In genomic region chr12:114056351-114056750, GRCh38 we compare ENCODE assay signal across 7 cellular contexts.
A peak's percentile ranks its signal among the peaks of the same experiment; 100 is the strongest.
DNase-seq lines count a peak whose midpoint lies in the region; TF ChIP-seq lines count a peak whose summit lies in the region.
"Not testable (repeated sequence)": the region's sequence is repeated elsewhere in the genome, so short reads cannot be mapped to it uniquely, and the experiment has no call there.

No MANE protein-coding gene starts in this region.

- H3K4me3 Mint-ChIP-seq in HFFc6 = peak overlapping the region; percentile 79

- H3K4me1 Mint-ChIP-seq in HFFc6 (ENCODE audit: low read depth) = peaks cover 32% of the 10 kb centered on the region

- not testable (repeated sequence) for H3K9me3 Mint-ChIP-seq in HFFc6

- DNase-seq in A172 (ENCODE audit: low spot score) (peak; percentile 32), EL (peak; percentile 25), HFFc6 (peak; percentile 78), MG63 (peak; percentile 10), SJSA1 (ENCODE audit: low read depth in 1 of 2, low spot score in 2 of 2) (peak in 1 of 2 experiments; percentile 50), glomerular visceral epithelial cell (ENCODE audit: extremely low spot score) (peak; percentile 3), renal cortical epithelial cell (ENCODE audit: low read depth) (peak; percentile 1)

- TF ChIP-seq CTCF in HFFc6 (IDR thresholded peaks at IDR 0.05) = not testable (repeated sequence)

- H3K36me3 ChIP-seq in MG63, SJSA1: not testable (repeated sequence)

- H3K27me3 Mint-ChIP-seq in HFFc6 (ENCODE audit: insufficient read depth) = not testable (repeated sequence)

- not testable (repeated sequence) for H3K27me3 ChIP-seq in MG63; SJSA1 (replicated peaks)

- H3K4me1 ChIP-seq in SJSA1 (replicated peaks) = not testable (repeated sequence)

- H3K36me3 Mint-ChIP-seq in HFFc6 (ENCODE audit: low read depth) = not testable (repeated sequence)

- H3K27ac Mint-ChIP-seq in HFFc6 = peak overlapping the region; percentile 84

- H3K4me3 ChIP-seq in MG63 = not testable (repeated sequence)
- H3K4me3 ChIP-seq in SJSA1 = peak overlapping the region; percentile 9; the same call in 1 of the 2 replicates

- not testable (repeated sequence) for H3K9me3 ChIP-seq in MG63; SJSA1 (replicated peaks)

- peak overlapping the region; percentile 61 for H3K27ac ChIP-seq in SJSA1
